Comparison of ENCODE assay signal across 14 cellular contexts in genomic region chr15:89103481-89104171, GRCh38. TPM values are rescaled to one million over a fixed set of nuclear protein-coding genes. Genes with fewer than 3 reads are reported as not detected.
DNase-seq lines count a peak whose midpoint lies in the region; TF ChIP-seq lines count a peak whose summit lies in the region.
"Had no signal": no experiment of that assay in that cellular context is flagged by ENCODE, and none has a peak within 500 bp of the region (broad histone marks: within the 10 kb centered on the region; RNA-seq: fewer than 3 reads in every experiment).

No MANE protein-coding gene starts in this region.

- peak overlapping the region; percentile 37 to 45 for H3K27ac ChIP-seq in breast epithelium
- H3K27ac ChIP-seq in hepatocyte: peak overlapping the region; percentile 83
- no peak overlapping the region for H3K27ac ChIP-seq in OCI-LY7 (ENCODE audit: low read depth, low read length, poor library complexity, severe bottlenecking)

- no peak overlapping the region for H3K4me3 ChIP-seq in breast epithelium
- no peak overlapping the region for H3K4me3 ChIP-seq in hepatocyte
- peak overlapping the region; percentile 8 for H3K4me3 ChIP-seq in skeletal muscle satellite cell (ENCODE audit: low read length)
- H3K4me3 ChIP-seq in OCI-LY7 (ENCODE audit: low read depth, low read length, poor library complexity, severe bottlenecking): no peak overlapping the region

- peaks cover 0 to 2% (median 0%) of the 10 kb centered on the region in 3 donors for H3K27me3 Mint-ChIP-seq in CD14-positive monocyte (ENCODE audit: low read depth in 3 of 3)
- H3K27me3 Mint-ChIP-seq: activated naive CD8-positive, alpha-beta T cell treated with anti-CD3 and anti-CD28 coated beads for 36 hours; dendritic cell treated with granulocyte-macrophage colony-stimulating factor and Interleukin-4, amounts not matched to agents 40 ng/mL and 50 ng/mL, for 4 days had no signal

- H3K9me3 ChIP-seq in breast epithelium (no peaks in the 10 kb centered on the region), hepatocyte (ENCODE audit: low read depth) (no peaks in the 10 kb centered on the region), skeletal muscle satellite cell (replicated peaks; ENCODE audit: low read length) (no peaks in the 10 kb centered on the region), OCI-LY7 (ENCODE audit: low read length) (no peaks in the 10 kb centered on the region)

- H3K9ac ChIP-seq in skeletal muscle satellite cell (ENCODE audit: low read depth, low read length): peak overlapping the region; percentile 82

- no peak for TF ChIP-seq POLR2A in breast epithelium (IDR thresholded peaks at IDR 0.05)

- H3K4me2 ChIP-seq in hepatocyte: no peak overlapping the region
- peak overlapping the region; percentile 61 for H3K4me2 ChIP-seq in skeletal muscle satellite cell (ENCODE audit: low read length)
- H3K4me2 ChIP-seq in OCI-LY7 (ENCODE audit: low read length): no peak overlapping the region

- H3K79me2 ChIP-seq in hepatocyte: peaks cover 34% of the 10 kb centered on the region
- H3K79me2 ChIP-seq in OCI-LY7 (ENCODE audit: insufficient read depth, low read depth, low read length): no peaks in the 10 kb centered on the region

- intact Hi-C loops in CD14-positive monocyte (cut with micrococcal nuclease): no loop called here
- intact Hi-C loops in breast epithelium (cut with DNase I; ENCODE audit: low total_unique reads): loop anchor here (1.0 kb wide), 1 partner anchor 20 kb away; no protein-coding TSS in a partner anchor
- intact Hi-C loops in OCI-LY7 (cut with micrococcal nuclease; ENCODE audit: unreplicated experiment): no loop called here

- 86% methylated on average over 5 of the region's 5 CpGs for WGBS in hepatocyte (ENCODE audit: low lambda C conversion rate, missing lambda C conversion rate)

- H2AFZ ChIP-seq in hepatocyte (no peak overlapping the region), OCI-LY7 (ENCODE audit: low read length) (no peak overlapping the region)

- CTCF ChIA-PET in OCI-LY7 (lab: Charles Lee; ENCODE audit: unreplicated experiment): no interaction called here

- H3K4me1 Mint-ChIP-seq in CD14-positive monocyte: peaks cover 50% of the 10 kb centered on the region

- TF ChIP-seq CTCF in CD14-positive monocyte (IDR thresholded peaks at IDR 0.05) (no peak), breast epithelium (IDR thresholded peaks at IDR 0.05) (no peak), hepatocyte (IDR thresholded peaks at IDR 0.05; ENCODE audit: poor library complexity) (no peak), OCI-LY7 (conservative IDR thresholded peaks at IDR 0.05; ENCODE audit: low read length) (no peak; the same call in 1 of the 2 replicates)

- H4K20me1 ChIP-seq in hepatocyte (ENCODE audit: insufficient read depth, poor library complexity, severe bottlenecking): no peaks in the 10 kb centered on the region
- no peaks in the 10 kb centered on the region for H4K20me1 ChIP-seq in OCI-LY7 (ENCODE audit: insufficient read depth, low read length)

- POLR2A ChIA-PET in OCI-LY7 (lab: Charles Lee): interaction anchor here (1.7 kb wide), 1 partner anchor 11 kb away, joined by 4 read pairs; no protein-coding TSS in a partner anchor

- H3K27me3 ChIP-seq in breast epithelium (no peaks in the 10 kb centered on the region), hepatocyte (no peaks in the 10 kb centered on the region), skeletal muscle satellite cell (ENCODE audit: control insufficient read depth, insufficient read depth, low read length) (no peaks in the 10 kb centered on the region)

- no peaks in the 10 kb centered on the region for H3K36me3 ChIP-seq in breast epithelium
- H3K36me3 ChIP-seq in hepatocyte (replicated peaks; ENCODE audit: insufficient read depth, low read depth): no peaks in the 10 kb centered on the region
- peaks cover 21% of the 10 kb centered on the region for H3K36me3 ChIP-seq in skeletal muscle satellite cell (ENCODE audit: insufficient read depth, low read length)
- H3K36me3 ChIP-seq in OCI-LY7 (ENCODE audit: insufficient read depth, low read length): no peaks in the 10 kb centered on the region

- no peak for DNase-seq in CD14-positive monocyte (ENCODE audit: low spot score)
- no peak for DNase-seq in breast epithelium (ENCODE audit: low spot score in 2 of 2)
- no peak for DNase-seq in hepatocyte (ENCODE audit: low spot score)
- no peak for DNase-seq in activated effector memory CD4-positive, alpha-beta T cell treated with anti-CD3 and anti-CD28 coated beads, Interleukin-2, amount 50 U/mL, for 16 hours
- no peak for DNase-seq in OCI-LY7 (ENCODE audit: low spot score)
- DNase-seq in NCI-H2196 (lab: John Stamatoyannopoulos, UW; ENCODE audit: unreplicated experiment): no peak
- DNase-seq in NCI-H2171 treated with DMSO at 0.1 percent for 48 hours (lab: John Stamatoyannopoulos, UW): no peak
- DNase-seq: activated naive CD8-positive, alpha-beta T cell treated with anti-CD3 and anti-CD28 coated beads for 36 hours; midbrain; NCI-H1105; stimulated activated naive CD8-positive, alpha-beta T cell treated with anti-CD3 and anti-CD28 coated beads, Interleukin-15, Interleukin-2, amounts not matched to agents 100 U/mL and 50 U/mL, for 24 hours had no signal

- BruUV-seq in OCI-LY7 (replicated peaks; lab: Mats Ljungman, UMichigan): no TSS peak

- H3K4me1 ChIP-seq in breast epithelium (peaks cover 0 to 22% of the 10 kb centered on the region in 2 donors), hepatocyte (ENCODE audit: insufficient read depth) (peaks cover 29% of the 10 kb centered on the region), skeletal muscle satellite cell (ENCODE audit: control insufficient read depth, insufficient read depth, low read length) (peaks cover 71% of the 10 kb centered on the region), OCI-LY7 (ENCODE audit: insufficient read depth, low read length, poor library complexity, severe bottlenecking) (no peaks in the 10 kb centered on the region)

- peaks cover 69 to 87% of the 10 kb centered on the region in 2 donors for H3K36me3 Mint-ChIP-seq in CD14-positive monocyte

- no peaks in the 10 kb centered on the region for H3K9me3 Mint-ChIP-seq in CD14-positive monocyte
- H3K9me3 Mint-ChIP-seq: activated naive CD8-positive, alpha-beta T cell treated with anti-CD3 and anti-CD28 coated beads for 36 hours; dendritic cell treated with granulocyte-macrophage colony-stimulating factor and Interleukin-4, amounts not matched to agents 40 ng/mL and 50 ng/mL, for 4 days; T-helper 1 cell treated with Interleukin-12 subunit alpha and Interleukin-12 subunit beta and Interleukin-4 antibody, amounts not matched to agents 30 μg/mL and 1 μg/mL, for 36 hours had no signal

- peak overlapping the region in 6 of 7 donors; percentile 35 to 81 (median 68) for H3K27ac Mint-ChIP-seq in CD14-positive monocyte
- H3K27ac Mint-ChIP-seq: activated naive CD8-positive, alpha-beta T cell treated with anti-CD3 and anti-CD28 coated beads for 36 hours; dendritic cell treated with granulocyte-macrophage colony-stimulating factor and Interleukin-4, amounts not matched to agents 40 ng/mL and 50 ng/mL, for 4 days; T-helper 1 cell treated with Interleukin-12 subunit alpha and Interleukin-12 subunit beta and Interleukin-4 antibody, amounts not matched to agents 30 μg/mL and 1 μg/mL, for 36 hours had no signal

- H3K9me2 ChIP-seq in hepatocyte (replicated peaks; ENCODE audit: insufficient read depth): no peaks in the 10 kb centered on the region
- no peaks in the 10 kb centered on the region for H3K9me2 ChIP-seq in OCI-LY7 (ENCODE audit: insufficient read depth, low read length)

- no peak overlapping the region for H3K4me3 Mint-ChIP-seq in CD14-positive monocyte
- H3K4me3 Mint-ChIP-seq: activated naive CD8-positive, alpha-beta T cell treated with anti-CD3 and anti-CD28 coated beads for 36 hours; dendritic cell treated with granulocyte-macrophage colony-stimulating factor and Interleukin-4, amounts not matched to agents 40 ng/mL and 50 ng/mL, for 4 days; T-helper 1 cell treated with Interleukin-12 subunit alpha and Interleukin-12 subunit beta and Interleukin-4 antibody, amounts not matched to agents 30 μg/mL and 1 μg/mL, for 36 hours had no signal

RNA-seq across cellular contexts. Expression of gene ABHD2, which starts 15.4 kb away (rescaled TPM):
- 10 to 100 TPM; 37.3 to 67.1 TPM for polyA plus RNA-seq in CD14-positive monocyte
- 10 to 100 TPM; 76.7 to 91.2 (median 80.3) TPM for total RNA-seq in breast epithelium
- 51.1 and 59.7 TPM in 2 replicates for total RNA-seq in hepatocyte
- polyA plus RNA-seq in hepatocyte: 11.7 and 12.1 TPM in 2 replicates
- 58.1 and 107 TPM in 2 replicates for total RNA-seq in skeletal muscle satellite cell (2012; rRNA removed)
- 12.6 and 16.1 TPM in 2 replicates for total RNA-seq in OCI-LY7 (2014; rRNA removed; shearing (Covaris generic))
- 22.8 and 30.3 TPM in 2 replicates for total RNA-seq in OCI-LY7 (2022)
